ENCODE assay signal across 8 cellular contexts in genomic region chr4:186845137-186845842, GRCh38.
DNase-seq lines count a peak whose midpoint lies in the region; ATAC-seq and TF ChIP-seq lines count a peak whose summit lies in the region.

No MANE protein-coding gene starts in this region.

- H3K27ac ChIP-seq in Panc1 (ENCODE audit: low read length) = peak overlapping the region; percentile 99
- peak overlapping the region; percentile 98 for H3K27ac ChIP-seq in osteoblast (ENCODE audit: low read depth, low read length)

- peaks cover 13% of the 10 kb centered on the region; the same call in 1 of the 2 replicates for H3K4me1 ChIP-seq in Caco-2
- H3K4me1 ChIP-seq in Panc1 (ENCODE audit: control insufficient read depth, insufficient read depth, low read length) = peaks cover 28% of the 10 kb centered on the region
- H3K4me1 ChIP-seq in osteoblast (ENCODE audit: insufficient read depth, low read length) = peaks cover 37% of the 10 kb centered on the region
- H3K4me1 ChIP-seq in HAP-1 = peaks cover 8% of the 10 kb centered on the region

- H3K27me3 ChIP-seq in Caco-2 (replicated peaks; ENCODE audit: control insufficient read depth, insufficient read depth, low read length) (no peaks in the 10 kb centered on the region), Panc1 (ENCODE audit: control insufficient read depth, insufficient read depth, low read length) (no peaks in the 10 kb centered on the region), osteoblast (ENCODE audit: insufficient read depth, low read length) (no peaks in the 10 kb centered on the region), HAP-1 (ENCODE audit: low read depth) (no peaks in the 10 kb centered on the region)

- in situ Hi-C loops in Panc1 (cut with HindIII; ENCODE audit: low pct_unique_long_range_greater_than_20kb, low sequenced_read_pairs) = no loop called here
- in situ Hi-C loops in HAP-1 (cut with MboI; ENCODE audit: low sequenced_read_pairs) = no loop called here

- H3K9me3 ChIP-seq in Caco-2 (no peaks in the 10 kb centered on the region), Panc1 (ENCODE audit: control insufficient read depth, insufficient read depth, low read depth, low read length) (0 out of 2 replicates have a peak, but pooled peaks cover 4% of the 10 kb centered on the region), osteoblast (ENCODE audit: low read depth, low read length) (no peaks in the 10 kb centered on the region), HAP-1 (no peaks in the 10 kb centered on the region)

- H3K36me3 Mint-ChIP-seq in Caco-2 (ENCODE audit: insufficient read depth, unreplicated experiment) = no peaks in the 10 kb centered on the region

- no peak overlapping the region for H3K4me3 Mint-ChIP-seq in Caco-2 (ENCODE audit: unreplicated experiment)

- peaks cover 2% of the 10 kb centered on the region for H3K9me3 Mint-ChIP-seq in Caco-2 (ENCODE audit: unreplicated experiment)

- CTCF ChIA-PET in Caco-2 (lab: Charles Lee) (no interaction called here), Panc1 (lab: Charles Lee) (interaction anchor here (0.6 kb wide), 1 partner anchor 22 kb away, joined by 4 read pairs; no protein-coding TSS in a partner anchor)

- DNase-seq in Caco-2 = no peak
- peak; percentile 58 for DNase-seq in Panc1 (ENCODE audit: low read depth, low spot score)
- peak; percentile 90 for DNase-seq in osteoblast (ENCODE audit: insufficient read length, low spot score, missing footprints)
- no peak for DNase-seq in occipital lobe (lab: John Stamatoyannopoulos, UW)
- DNase-seq in HAP-1 (ENCODE audit: low spot score in 2 of 2) = no peak
- DNase-seq in activated gamma-delta T cell (lab: John Stamatoyannopoulos, UW) = no peak

- no TSS peak for BruUV-seq in Caco-2 (replicated peaks; lab: Mats Ljungman, UMichigan)
- no TSS peak for BruUV-seq in Panc1 (replicated peaks; lab: Mats Ljungman, UMichigan)

- H2AFZ ChIP-seq in osteoblast (ENCODE audit: low read length) = peak overlapping the region; percentile 86

- peak; percentile 87 for ATAC-seq in Panc1
- peak; percentile 91 for ATAC-seq in esophagus mucosa
- ATAC-seq in GM18858 (IDR thresholded peaks at IDR 0.05; ENCODE audit: unreplicated experiment) = no peak

- POLR2A ChIA-PET in Caco-2 (lab: Charles Lee) = no interaction called here
- POLR2A ChIA-PET in Panc1 (lab: Charles Lee) = interaction anchor here (0.6 to 0.7 kb wide), 3 partner anchors 9 to 764 kb away, joined by 3 to 4 read pairs (median 3); no protein-coding TSS in a partner anchor

- intact Hi-C loops in Caco-2 (cut with micrococcal nuclease; ENCODE audit: unreplicated experiment) = no loop called here
- intact Hi-C loops in Panc1 (cut with micrococcal nuclease; ENCODE audit: unreplicated experiment) = no loop called here

- H3K4me2 ChIP-seq in osteoblast (ENCODE audit: insufficient read depth, low read length) = peak overlapping the region; percentile 77

- no peaks in the 10 kb centered on the region for H3K27me3 Mint-ChIP-seq in Caco-2 (ENCODE audit: insufficient read depth, unreplicated experiment)

- TF ChIP-seq CTCF in Caco-2 (IDR thresholded peaks at IDR 0.05; ENCODE audit: insufficient read depth in 1 of 2, low read depth in 1 of 2, low read length in 1 of 2, severe bottlenecking in 1 of 2, unreplicated experiment in 1 of 2) = no peak
- TF ChIP-seq CTCF in Panc1 (IDR thresholded peaks at IDR 0.05) = no peak
- TF ChIP-seq CTCF in osteoblast (IDR thresholded peaks at IDR 0.05; ENCODE audit: extremely low read depth, low read depth, low read length) = no peak

- H3K79me2 ChIP-seq in osteoblast (ENCODE audit: insufficient read depth, low read length) = no peaks in the 10 kb centered on the region

- H4K20me1 ChIP-seq in osteoblast (ENCODE audit: insufficient read depth, low read length) = no peaks in the 10 kb centered on the region

- H3K36me3 ChIP-seq in Caco-2 (ENCODE audit: control insufficient read depth, insufficient read depth, low read length) = no peaks in the 10 kb centered on the region
- H3K36me3 ChIP-seq in Panc1 (ENCODE audit: control insufficient read depth, insufficient read depth, low read length) = no peaks in the 10 kb centered on the region
- no peaks in the 10 kb centered on the region for H3K36me3 ChIP-seq in osteoblast (ENCODE audit: insufficient read depth, low read length)
- no peaks in the 10 kb centered on the region for H3K36me3 ChIP-seq in HAP-1 (replicated peaks)

- peak overlapping the region; percentile 32 for H3K27ac Mint-ChIP-seq in Caco-2 (ENCODE audit: unreplicated experiment)

- H3K4me1 Mint-ChIP-seq in Caco-2 (ENCODE audit: low read depth, unreplicated experiment) = no peaks in the 10 kb centered on the region

- H3K4me3 ChIP-seq in Caco-2 (ENCODE audit: low read depth, low read length) (no peak overlapping the region), Panc1 (ENCODE audit: low read depth in 2 of 2, low read length in 2 of 2) (peak overlapping the region; percentile 4 to 43; a peak in 2 of 4 replicates), osteoblast (ENCODE audit: insufficient read depth, low read length) (peak overlapping the region; percentile 44), HAP-1 (no peak overlapping the region)

Comparison
In these comparisons a context has a peak if more than half of its experiments do, and no peak if none do; other contexts are left out.
1. DNase-seq: peak in Panc1 (single experiment) and osteoblast (single experiment); none in Caco-2 (0 of 2), occipital lobe (single experiment), HAP-1 (0 of 2) and activated gamma-delta T cell (single experiment).
2. H3K4me3 ChIP-seq: peak in Panc1 (2 of 2) and osteoblast (single experiment); none in Caco-2 (single experiment) and HAP-1 (single experiment).